25 cellular contexts compared by ENCODE assay signal in the genomic region with DNA sequence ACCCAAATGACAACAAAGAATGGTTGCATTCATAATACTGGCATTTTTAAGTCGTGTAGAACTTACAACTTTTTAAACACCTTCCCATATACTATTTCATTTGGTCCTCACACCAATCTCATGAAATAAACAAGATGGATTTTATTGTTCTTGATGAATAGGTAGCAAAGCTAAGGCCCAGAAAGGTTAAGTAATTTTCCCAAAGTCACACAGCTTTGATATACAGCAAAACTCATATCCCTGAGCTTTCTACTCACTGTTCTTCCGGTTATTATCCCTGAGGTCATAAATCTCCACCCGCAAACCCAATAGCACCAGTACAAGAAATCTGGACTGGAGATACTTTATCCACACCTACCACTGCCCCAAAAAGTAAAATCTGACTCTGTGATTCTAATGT.
"Had no signal": no experiment of that assay in that cellular context is flagged by ENCODE, and none has a peak within 500 bp of the region (broad histone marks: within the 10 kb centered on the region; RNA-seq: fewer than 3 reads in every experiment).

No MANE protein-coding gene starts in this region.

- H3K27ac ChIP-seq: cardiac muscle cell, gastroesophageal sphincter, parathyroid adenoma, upper lobe of right lung, VCaP had no signal

- H3K4me3 Mint-ChIP-seq: activated naive CD4-positive, alpha-beta T cell treated with anti-CD3 and anti-CD28 coated beads, Interleukin-2, amount 10 ng/mL, durations not matched to agents 7 days and 5 days; activated naive CD8-positive, alpha-beta T cell treated with anti-CD3 and anti-CD28 coated beads, Interleukin-2, amount 50 U/mL, for 24 hours; activated T-cell treated with anti-CD3 and anti-CD28 coated beads, Interleukin-2, amount 50 U/mL, for 4 hours; nephron progenitor cell; stimulated activated naive CD8-positive, alpha-beta T cell treated with anti-CD3 and anti-CD28 coated beads, Interleukin-15, Interleukin-2, amounts not matched to agents 100 ng/mL and 50 ng/mL, for 24 hours; T-helper 2 cell treated with Interferon-gamma antibody and Interleukin-4, amounts not matched to agents 5 μg/mL and 100 μg/mL, for 36 hours had no signal

- H3K36me3 ChIP-seq: cardiac muscle cell, thyroid gland had no signal

- H3K27me3 ChIP-seq: thyroid gland, upper lobe of right lung had no signal

- H3K27ac Mint-ChIP-seq: activated naive CD4-positive, alpha-beta T cell treated with anti-CD3 and anti-CD28 coated beads, Interleukin-2, amount 10 ng/mL, durations not matched to agents 7 days and 5 days; activated naive CD8-positive, alpha-beta T cell treated with anti-CD3 and anti-CD28 coated beads, Interleukin-2, amount 50 U/mL, for 24 hours; nephron progenitor cell; T-helper 2 cell treated with Interferon-gamma antibody and Interleukin-4, amounts not matched to agents 5 μg/mL and 100 μg/mL, for 36 hours had no signal

- H3K4me3 ChIP-seq: cardiac muscle cell, gastroesophageal sphincter, thyroid gland, upper lobe of right lung had no signal

- H3K9me3 ChIP-seq: gastroesophageal sphincter, thyroid gland, upper lobe of right lung had no signal

- H3K27me3 Mint-ChIP-seq: activated naive CD4-positive, alpha-beta T cell treated with anti-CD3 and anti-CD28 coated beads, Interleukin-2, amount 10 ng/mL, durations not matched to agents 7 days and 5 days; activated naive CD8-positive, alpha-beta T cell treated with anti-CD3 and anti-CD28 coated beads, Interleukin-2, amount 50 U/mL, for 24 hours; stimulated activated naive CD8-positive, alpha-beta T cell treated with anti-CD3 and anti-CD28 coated beads, Interleukin-15, Interleukin-2, amounts not matched to agents 100 ng/mL and 50 ng/mL, for 24 hours had no signal

- DNase-seq: activated CD4-positive, alpha-beta T cell treated with anti-CD3 and anti-CD28 coated beads, Interleukin-2, amount 50 U/mL, for 4 hours; activated CD8-positive, alpha-beta memory T cell treated with anti-CD3 and anti-CD28 coated beads, Interleukin-2, amount 50 U/mL, for 4 hours; activated effector memory CD4-positive, alpha-beta T cell treated with Interleukin-2 at 50 U/mL for 16 hours; activated naive CD4-positive, alpha-beta T cell treated with anti-CD3 and anti-CD28 coated beads, Interleukin-2, amount 10 ng/mL, durations not matched to agents 7 days and 5 days; activated naive CD8-positive, alpha-beta T cell treated with anti-CD3 and anti-CD28 coated beads, Interleukin-2, amount 50 U/mL, for 24 hours; activated T-cell treated with anti-CD3 and anti-CD28 coated beads, Interleukin-2, amount 50 U/mL, for 4 hours; effector CD4-positive, alpha-beta T cell; hypothalamus; left cardiac atrium; midbrain; nephron progenitor cell; right cardiac atrium; stimulated activated CD4-positive, alpha-beta T cell treated with anti-CD3 and anti-CD28 coated beads, Interleukin-12 subunit alpha, Interleukin-12 subunit beta, amount 100 ng/mL, for 4 hours; stimulated activated CD4-positive, alpha-beta T cell treated with anti-CD3 and anti-CD28 coated beads, Interleukin-4, amount 100 ng/mL, for 4 hours; substantia nigra; thyroid gland; upper lobe of right lung had no signal

- ATAC-seq: activated CD4-positive, CD25-positive, alpha-beta regulatory T cell treated with anti-CD3 and anti-CD28 coated beads, Interleukin-2, amount 50 U/mL, for 24 hours; activated naive CD8-positive, alpha-beta T cell treated with anti-CD3 and anti-CD28 coated beads, Interleukin-2, amount 50 U/mL, for 24 hours; activated T-cell treated with anti-CD3 and anti-CD28 coated beads, Interleukin-2, amount 50 U/mL, for 4 hours; esophagus mucosa; gastroesophageal sphincter; right cardiac atrium had no signal

- H3K4me1 ChIP-seq: gastroesophageal sphincter, parathyroid adenoma had no signal

- H3K9me3 Mint-ChIP-seq: activated naive CD4-positive, alpha-beta T cell treated with anti-CD3 and anti-CD28 coated beads, Interleukin-2, amount 10 ng/mL, durations not matched to agents 7 days and 5 days; activated naive CD8-positive, alpha-beta T cell treated with anti-CD3 and anti-CD28 coated beads, Interleukin-2, amount 50 U/mL, for 24 hours; activated T-cell treated with anti-CD3 and anti-CD28 coated beads, Interleukin-2, amount 50 U/mL, for 4 hours; nephron progenitor cell; stimulated activated naive CD8-positive, alpha-beta T cell treated with anti-CD3 and anti-CD28 coated beads, Interleukin-15, Interleukin-2, amounts not matched to agents 100 ng/mL and 50 ng/mL, for 24 hours; T-helper 2 cell treated with Interferon-gamma antibody and Interleukin-4, amounts not matched to agents 5 μg/mL and 100 μg/mL, for 36 hours had no signal
